1 cellular context compared by ENCODE assay signal in the genomic region with DNA sequence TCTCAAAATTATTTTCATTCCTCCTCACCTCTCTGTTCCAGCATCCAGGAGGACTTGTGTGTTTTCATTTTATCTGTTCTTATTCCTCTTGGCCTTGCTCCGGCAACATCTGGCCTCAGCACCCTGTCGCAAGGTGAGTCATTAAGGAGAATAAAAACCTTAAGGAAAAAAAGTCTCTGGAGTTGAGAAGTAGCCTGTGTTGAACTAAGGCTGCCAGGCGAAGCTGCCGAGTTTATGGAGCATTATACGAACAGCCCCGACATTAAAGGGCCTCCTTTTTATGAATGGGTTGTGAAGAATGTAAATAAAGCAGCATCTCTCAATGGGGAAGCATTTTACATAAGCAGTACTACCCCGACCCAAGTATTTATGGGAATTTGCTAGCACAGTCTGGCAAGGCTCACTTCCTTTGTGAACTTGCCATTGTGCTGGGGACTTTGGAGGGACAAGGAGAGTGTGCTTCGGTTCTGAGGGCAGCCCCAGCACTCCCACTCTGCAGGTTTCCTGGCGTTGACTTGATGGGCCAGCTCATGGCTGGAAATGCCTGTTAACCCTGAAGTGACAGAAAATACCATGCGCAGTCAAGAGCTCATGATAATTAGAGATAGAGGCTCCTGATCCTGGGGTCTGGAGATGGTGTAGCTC.
TF ChIP-seq lines count a peak whose summit lies in the region.

No MANE protein-coding gene starts in this region.

TF ChIP-seq in HEK293T, 16 proteins besides CTCF, POLR2A, EP300 and RAD21:
- TF ChIP-seq BHLHE40 (IDR thresholded peaks at IDR 0.05; ENCODE audit: borderline replicate concordance) (no peak), HDGF (IDR thresholded peaks at IDR 0.05; ENCODE audit: borderline replicate concordance) (no peak), ARNT (IDR thresholded peaks at IDR 0.05) (no peak), TARDBP (IDR thresholded peaks at IDR 0.05) (no peak), ZNF384 (IDR thresholded peaks at IDR 0.05) (no peak), SP1 (IDR thresholded peaks at IDR 0.05) (no peak)
- TF ChIP-seq, protein P1, sequence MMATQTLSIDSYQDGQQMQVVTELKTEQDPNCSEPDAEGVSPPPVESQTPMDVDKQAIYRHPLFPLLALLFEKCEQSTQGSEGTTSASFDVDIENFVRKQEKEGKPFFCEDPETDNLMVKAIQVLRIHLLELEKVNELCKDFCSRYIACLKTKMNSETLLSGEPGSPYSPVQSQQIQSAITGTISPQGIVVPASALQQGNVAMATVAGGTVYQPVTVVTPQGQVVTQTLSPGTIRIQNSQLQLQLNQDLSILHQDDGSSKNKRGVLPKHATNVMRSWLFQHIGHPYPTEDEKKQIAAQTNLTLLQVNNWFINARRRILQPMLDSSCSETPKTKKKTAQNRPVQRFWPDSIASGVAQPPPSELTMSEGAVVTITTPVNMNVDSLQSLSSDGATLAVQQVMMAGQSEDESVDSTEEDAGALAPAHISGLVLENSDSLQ (IDR thresholded peaks at IDR 0.05): no peak
TF ChIP-seq in HEK293T: peak in this region for 0.
